11 cellular contexts compared by ENCODE assay signal in the genomic region with DNA sequence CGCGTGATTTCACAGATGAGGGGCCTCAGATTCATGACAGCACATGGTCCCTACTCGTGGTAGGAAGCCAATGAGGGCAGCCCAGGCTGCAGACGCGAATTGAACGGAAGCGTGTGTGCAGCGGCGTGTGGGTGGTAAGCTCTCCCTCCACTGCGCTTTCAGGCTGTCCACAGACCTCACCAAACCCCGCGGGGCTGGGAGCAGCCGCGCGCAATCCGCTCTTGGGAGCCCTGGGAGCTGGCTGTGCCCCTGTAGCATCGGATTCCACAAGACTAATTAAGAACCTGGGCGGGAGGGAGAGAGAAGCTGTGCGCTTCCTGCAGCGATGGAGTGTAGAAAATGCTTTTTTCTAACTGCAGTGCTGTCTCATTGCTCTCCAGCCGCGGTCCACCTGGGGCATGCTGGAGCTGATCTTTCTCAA.
DNase-seq lines count a peak whose midpoint lies in the region; ATAC-seq, FAIRE-seq and TF ChIP-seq lines count a peak whose summit lies in the region.
"Had no signal": no experiment of that assay in that cellular context is flagged by ENCODE, and none has a peak within 500 bp of the region (broad histone marks: within the 10 kb centered on the region; RNA-seq: fewer than 3 reads in every experiment).

No MANE protein-coding gene starts in this region.

- TF ChIP-seq POLR2A in right lobe of liver (IDR thresholded peaks at IDR 0.05) (no peak), gastrocnemius medialis (IDR thresholded peaks at IDR 0.05) (no peak)

- no peaks in the 10 kb centered on the region for H3K9me3 Mint-ChIP-seq in activated naive CD4-positive, alpha-beta T cell treated with anti-CD3 and anti-CD28 coated beads, Interleukin-2, amount 50 U/mL, for 72 hours
- peaks cover 7% of the 10 kb centered on the region for H3K9me3 Mint-ChIP-seq in type B pancreatic cell

- intact Hi-C loops in right lobe of liver (cut with DNase I) = no loop called here
- intact Hi-C loops in gastrocnemius medialis (cut with DNase I; ENCODE audit: low total_unique reads) = no loop called here

- H3K4me3 Mint-ChIP-seq in type B pancreatic cell = peak overlapping the region; percentile 9

- ATAC-seq in activated naive CD4-positive, alpha-beta T cell treated with anti-CD3 and anti-CD28 coated beads, Interleukin-2, amount 50 U/mL, for 72 hours = peak; percentile 51 to 80
- ATAC-seq in right lobe of liver = peak; percentile 61 to 80 (median 71)
- ATAC-seq in gastrocnemius medialis = no peak

- H3K9me3 ChIP-seq in right lobe of liver (no peaks in the 10 kb centered on the region), gastrocnemius medialis (peaks cover 0 to 1% (median 0%) of the 10 kb centered on the region in 3 donors)
- H3K9me3 ChIP-seq: BE2C had no signal

- in situ Hi-C loops in gastrocnemius medialis (cut with MboI; ENCODE audit: low sequenced_read_pairs in 4 of 4) = no loop called here

- no peak overlapping the region for H3K27ac Mint-ChIP-seq in activated naive CD4-positive, alpha-beta T cell treated with anti-CD3 and anti-CD28 coated beads, Interleukin-2, amount 50 U/mL, for 72 hours
- H3K27ac Mint-ChIP-seq in type B pancreatic cell = no peak overlapping the region

- TF ChIP-seq CTCF in bronchial epithelial cell (IDR thresholded peaks at IDR 0.05; ENCODE audit: insufficient read depth, low read length, severe bottlenecking) = no peak
- no peak for TF ChIP-seq CTCF in right lobe of liver (IDR thresholded peaks at IDR 0.05)
- TF ChIP-seq CTCF in type B pancreatic cell (conservative IDR thresholded peaks at IDR 0.05) = no peak
- no peak for TF ChIP-seq CTCF in gastrocnemius medialis (IDR thresholded peaks at IDR 0.05 in 4 of 5, conservative IDR thresholded peaks at IDR 0.05 in 1 of 5)

- H3K4me3 ChIP-seq in bronchial epithelial cell (ENCODE audit: low read depth, low read length) = peak overlapping the region; percentile 1
- H3K4me3 ChIP-seq in right lobe of liver = peak overlapping the region in 2 of 3 donors; percentile 20 to 28
- no peak overlapping the region for H3K4me3 ChIP-seq in gastrocnemius medialis

- H3K4me1 ChIP-seq in right lobe of liver = no peaks in the 10 kb centered on the region
- no peaks in the 10 kb centered on the region for H3K4me1 ChIP-seq in gastrocnemius medialis
- H3K4me1 ChIP-seq: BE2C had no signal

- H3K36me3 ChIP-seq in bronchial epithelial cell (ENCODE audit: control insufficient read depth, insufficient read depth, low read length) (no peaks in the 10 kb centered on the region), right lobe of liver (no peaks in the 10 kb centered on the region), gastrocnemius medialis (no peaks in the 10 kb centered on the region)
- H3K36me3 ChIP-seq: BE2C had no signal

- H3K36me3 Mint-ChIP-seq in activated naive CD4-positive, alpha-beta T cell treated with anti-CD3 and anti-CD28 coated beads, Interleukin-2, amount 50 U/mL, for 72 hours = no peaks in the 10 kb centered on the region
- peaks cover 3% of the 10 kb centered on the region for H3K36me3 Mint-ChIP-seq in type B pancreatic cell

- H3K4me1 Mint-ChIP-seq in type B pancreatic cell (ENCODE audit: unreplicated experiment) = peaks cover 9% of the 10 kb centered on the region

- no peak for FAIRE-seq in bronchial epithelial cell (lab: Jason Lieb, UNC)
- FAIRE-seq: frontal cortex, GM12891 had no signal

- peaks cover 3% of the 10 kb centered on the region for H3K27me3 Mint-ChIP-seq in type B pancreatic cell

- 12% methylated on average over 21 of the region's 22 CpGs for WGBS in right lobe of liver (ENCODE audit: insufficient coverage, low coverage, low lambda C conversion rate, missing lambda C conversion rate)

- H3K27me3 ChIP-seq in bronchial epithelial cell (ENCODE audit: control insufficient read depth, insufficient read depth, low read length) (peaks cover 4% of the 10 kb centered on the region), right lobe of liver (no peaks in the 10 kb centered on the region), gastrocnemius medialis (no peaks in the 10 kb centered on the region)
- H3K27me3 ChIP-seq: BE2C had no signal

- peak in 1 of 2 donors; percentile 18 for DNase-seq in activated naive CD4-positive, alpha-beta T cell treated with anti-CD3 and anti-CD28 coated beads, Interleukin-2, amount 50 U/mL, for 72 hours (ENCODE audit: low spot score in 2 of 2)
- no peak for DNase-seq in activated naive CD4-positive, alpha-beta T cell treated with anti-CD3 and anti-CD28 coated beads, Interleukin-2, amount 50 U/mL, for 16 hours
- no peak for DNase-seq in bronchial epithelial cell (ENCODE audit: low read depth)
- DNase-seq in right lobe of liver = no peak
- DNase-seq in type B pancreatic cell (ENCODE audit: extremely low spot score, unreplicated experiment) = no peak
- DNase-seq in central memory CD4-positive, alpha-beta T cell = no peak
- DNase-seq in gastrocnemius medialis = no peak
- no peak for DNase-seq in NCI-H748 (lab: John Stamatoyannopoulos, UW; ENCODE audit: unreplicated experiment)
- DNase-seq: BE2C had no signal

- H3K27ac ChIP-seq in right lobe of liver = no peak overlapping the region
- H3K27ac ChIP-seq in gastrocnemius medialis = no peak overlapping the region

Comparison
In these comparisons a context has a peak if more than half of its experiments do, and no peak if none do; other contexts are left out.
1. ATAC-seq: peak in activated naive CD4-positive, alpha-beta T cell treated with anti-CD3 and anti-CD28 coated beads, Interleukin-2, amount 50 U/mL, for 72 hours (2 of 2) and right lobe of liver (4 of 4); none in gastrocnemius medialis (0 of 2).
2. H3K4me3 ChIP-seq: peak in bronchial epithelial cell (single experiment) and right lobe of liver (2 of 3); none in gastrocnemius medialis (0 of 4).